In genomic region chrX:2336181-2336580, GRCh38 we compare ENCODE assay signal across 20 cellular contexts.
"Had no signal": no experiment of that assay in that cellular context is flagged by ENCODE, and none has a peak within 500 bp of the region (broad histone marks: within the 10 kb centered on the region; RNA-seq: fewer than 3 reads in every experiment).

No MANE protein-coding gene starts in this region.

- DNase-seq: KBM-7, MG63, NCI-H1092, NCI-H1105 treated with DMSO at 0.1 percent for 48 hours, NCI-H1417 treated with DMSO at 0.1 percent for 48 hours, NCI-H146, NCI-H1694 treated with DMSO at 0.1 percent for 48 hours, NCI-H1930, NCI-H2081, NCI-H2171, NCI-H226, NCI-H446, NCI-H510A, NCI-H524 treated with DMSO at 0.1 percent for 48 hours, NCI-H69, NCI-H774, RPMI8226, SHP77 treated with DMSO at 0.1 percent for 48 hours, SJCRH30 had no signal

- ATAC-seq: SK-N-SH treated with all-trans-retinoic acid at 6 μM for 48 hours had no signal

- H3K4me3 ChIP-seq: MG63, SJCRH30 had no signal
